Comparison of ENCODE assay signal across 8 cellular contexts in the genomic region with DNA sequence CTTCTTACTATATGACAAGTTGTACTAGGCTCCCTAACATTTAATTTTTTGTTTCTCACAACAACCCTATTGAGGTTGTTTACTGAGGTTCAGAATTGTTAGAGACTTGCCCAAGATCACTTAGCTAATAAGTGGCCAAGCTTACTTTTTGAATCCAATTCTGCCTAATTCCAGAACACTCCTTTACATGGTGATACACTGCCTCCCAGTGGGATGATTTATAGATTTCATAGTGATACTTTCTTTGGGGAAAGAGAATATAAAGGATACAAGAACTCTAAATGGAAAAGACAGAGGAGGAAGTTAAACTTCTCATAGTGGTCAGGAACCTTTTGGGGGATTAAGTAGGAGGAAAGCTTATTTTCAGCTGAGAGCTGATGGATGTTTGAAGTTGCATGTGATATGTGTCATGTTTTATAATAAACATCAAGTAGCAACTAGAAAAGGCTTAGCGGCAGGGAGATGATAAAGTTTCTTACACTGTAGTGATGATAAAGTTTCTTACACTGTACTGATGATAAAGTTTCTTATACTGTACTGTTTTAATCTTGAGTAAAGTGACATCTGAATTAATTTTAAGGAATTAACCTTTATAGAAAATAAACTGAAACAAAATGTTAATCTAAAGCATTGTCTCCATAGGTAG. TPM values are rescaled to one million over a fixed set of nuclear protein-coding genes. Genes with fewer than 3 reads are reported as not detected.
DNase-seq lines count a peak whose midpoint lies in the region; ATAC-seq, FAIRE-seq and TF ChIP-seq lines count a peak whose summit lies in the region.
"Had no signal": no experiment of that assay in that cellular context is flagged by ENCODE, and none has a peak within 500 bp of the region (broad histone marks: within the 10 kb centered on the region; RNA-seq: fewer than 3 reads in every experiment).

No MANE protein-coding gene starts in this region.

- H3K27ac Mint-ChIP-seq in chondrocyte (ENCODE audit: unreplicated experiment) (no peak overlapping the region), neural crest cell (ENCODE audit: unreplicated experiment) (no peak overlapping the region)

- H3K4me1 Mint-ChIP-seq in chondrocyte (ENCODE audit: low read depth) (peaks cover 35% of the 10 kb centered on the region), neural crest cell (peaks cover 21% of the 10 kb centered on the region)

- no peak for FAIRE-seq in urothelium cell line (lab: Jason Lieb, UNC)

- no peaks in the 10 kb centered on the region for H3K27me3 Mint-ChIP-seq in chondrocyte (ENCODE audit: low read depth)
- H3K27me3 Mint-ChIP-seq in neural crest cell (ENCODE audit: low read depth): no peaks in the 10 kb centered on the region

- ATAC-seq in HG02970 (IDR thresholded peaks at IDR 0.05; ENCODE audit: low FRiP score, unreplicated experiment): no peak

- peak; percentile 76 for TF ChIP-seq CTCF in chondrocyte (IDR thresholded peaks at IDR 0.05)
- TF ChIP-seq CTCF in neural crest cell (conservative IDR thresholded peaks at IDR 0.05): peak; percentile 48

- H3K36me3 Mint-ChIP-seq in chondrocyte (ENCODE audit: low read depth): no peaks in the 10 kb centered on the region
- H3K36me3 Mint-ChIP-seq in neural crest cell (ENCODE audit: low read depth): no peaks in the 10 kb centered on the region

- DNase-seq in G401 (ENCODE audit: low spot score): peak; percentile 15
- peak; percentile 47 for DNase-seq in NCI-H2227 (lab: John Stamatoyannopoulos, UW; ENCODE audit: unreplicated experiment)
- no peak for DNase-seq in chondrocyte (ENCODE audit: low spot score)
- DNase-seq in neural crest cell (ENCODE audit: low read depth, low spot score): no peak
- no peak for DNase-seq in NK-92 treated with Interleukin-12 subunit alpha and Interleukin-12 subunit beta, amount 100 ng/mL, for 24 hours (lab: John Stamatoyannopoulos, UW)
- no peak for DNase-seq in urothelium cell line (ENCODE audit: low spot score)
- DNase-seq: caudate nucleus had no signal

- in situ Hi-C loops in G401 (cut with HindIII; ENCODE audit: low sequenced_read_pairs): no loop called here

- H3K9me3 Mint-ChIP-seq in chondrocyte (ENCODE audit: low read depth) (no peaks in the 10 kb centered on the region), neural crest cell (no peaks in the 10 kb centered on the region)

- H3K4me3 Mint-ChIP-seq in chondrocyte (ENCODE audit: unreplicated experiment) (no peak overlapping the region), neural crest cell (no peak overlapping the region)

RNA-seq across cellular contexts. Expression of gene STAG2, which starts 15.3 kb away (rescaled TPM):
- total RNA-seq in G401 (2014; rRNA removed; shearing (Covaris generic)): 56.7 and 76.4 TPM in 2 replicates
- total RNA-seq in chondrocyte (36.1 to 48.8 TPM (median 39.4 TPM) in 3 replicates), neural crest cell (63.3 and 70.7 TPM in 2 replicates)

Comparison
In these comparisons a context has a peak if more than half of its experiments do, and no peak if none do; other contexts are left out.
1. DNase-seq: peak in G401 (single experiment) and NCI-H2227 (single experiment); none in chondrocyte (single experiment), neural crest cell (single experiment), NK-92 treated with Interleukin-12 subunit alpha and Interleukin-12 subunit beta, amount 100 ng/mL, for 24 hours (single experiment) and urothelium cell line (single experiment).